15 cellular contexts compared by ENCODE assay signal in genomic region chr19:54662730-54663129, GRCh38. TPM values are rescaled to one million over a fixed set of nuclear protein-coding genes. Genes with fewer than 3 reads are reported as not detected.
DNase-seq lines count a peak whose midpoint lies in the region; ATAC-seq and TF ChIP-seq lines count a peak whose summit lies in the region.
"Had no signal": no experiment of that assay in that cellular context is flagged by ENCODE, and none has a peak within 500 bp of the region (broad histone marks: within the 10 kb centered on the region; RNA-seq: fewer than 3 reads in every experiment).

TSS of gene LILRB4 (plus strand) at chr19:54662985. CDS start at chr19:54663034, 49 bp downstream.

- H3K36me3 Mint-ChIP-seq in IgD-negative memory B cell = no peaks in the 10 kb centered on the region

- H3K4me1 Mint-ChIP-seq in IgD-negative memory B cell = peaks cover 14 to 22% (median 17%) of the 10 kb centered on the region in 3 donors
- H3K4me1 Mint-ChIP-seq: activated CD4-positive, alpha-beta memory T cell treated with anti-CD3 and anti-CD28 coated beads, Interleukin-2, amount 10 ng/mL, durations not matched to agents 7 days and 5 days had no signal

- ATAC-seq in gastrocnemius medialis = no peak
- ATAC-seq in HG03039 (IDR thresholded peaks at IDR 0.05; ENCODE audit: unreplicated experiment) = no peak
- ATAC-seq in GM18907 (IDR thresholded peaks at IDR 0.05; ENCODE audit: unreplicated experiment) = no peak
- no peak for ATAC-seq in foreskin keratinocyte

- peak within 1 kb of the TSS in 3 of 4 donors; percentile 26 to 87 (median 59) for H3K4me3 Mint-ChIP-seq in IgD-negative memory B cell
- H3K4me3 Mint-ChIP-seq: activated CD4-positive, alpha-beta memory T cell treated with anti-CD3 and anti-CD28 coated beads, Interleukin-2, amount 10 ng/mL, durations not matched to agents 7 days and 5 days; activated naive CD4-positive, alpha-beta T cell treated with anti-CD3 and anti-CD28 coated beads for 36 hours had no signal

- DNase-seq in GM12865 (ENCODE audit: low read depth) (peak; percentile 69), head of caudate nucleus (peak in 35 of 42 donors; percentile 5 to 61 (median 33)), gastrocnemius medialis (peak; percentile 17 to 31), NCI-H1092 (lab: John Stamatoyannopoulos, UW) (no peak), foreskin keratinocyte (no peak)
- DNase-seq: activated CD4-positive, alpha-beta memory T cell treated with anti-CD3 and anti-CD28 coated beads, Interleukin-2, amount 10 ng/mL, durations not matched to agents 7 days and 5 days; activated naive CD4-positive, alpha-beta T cell treated with anti-CD3 and anti-CD28 coated beads for 36 hours; Kasumi-1 had no signal

- no peaks in the 10 kb centered on the region for H3K4me1 ChIP-seq in gastrocnemius medialis
- H3K4me1 ChIP-seq in foreskin keratinocyte = no peaks in the 10 kb centered on the region
- H3K4me1 ChIP-seq: HAP-1, psoas muscle had no signal

- in situ Hi-C loops in gastrocnemius medialis (cut with MboI; ENCODE audit: low sequenced_read_pairs in 4 of 4) = no loop called here

- intact Hi-C loops in head of caudate nucleus (cut with DNase I) (no loop called here), gastrocnemius medialis (cut with DNase I; ENCODE audit: low total_unique reads) (no loop called here)

- peaks cover 0 to 2% (median 0%) of the 10 kb centered on the region in 3 donors for H3K9me3 Mint-ChIP-seq in IgD-negative memory B cell
- H3K9me3 Mint-ChIP-seq: activated CD4-positive, alpha-beta memory T cell treated with anti-CD3 and anti-CD28 coated beads, Interleukin-2, amount 10 ng/mL, durations not matched to agents 7 days and 5 days had no signal

- H3K9me3 ChIP-seq in gastrocnemius medialis = no peaks in the 10 kb centered on the region
- H3K9me3 ChIP-seq: HAP-1, psoas muscle had no signal

- no peak within 1 kb of the TSS for H3K27ac ChIP-seq in gastrocnemius medialis
- H3K27ac ChIP-seq in foreskin keratinocyte = no peak within 1 kb of the TSS
- H3K27ac ChIP-seq: C4-2B, epithelial cell of prostate, psoas muscle had no signal

- no peaks in the 10 kb centered on the region for H3K27me3 ChIP-seq in gastrocnemius medialis
- no peaks in the 10 kb centered on the region for H3K27me3 ChIP-seq in foreskin keratinocyte

- H3K27me3 Mint-ChIP-seq in IgD-negative memory B cell = peaks cover 27% of the 10 kb centered on the region

- TF ChIP-seq POLR2A in gastrocnemius medialis (IDR thresholded peaks at IDR 0.05) = no peak

- H3K4me3 ChIP-seq in GM12865 (ENCODE audit: low read depth, low read length) = peak within 1 kb of the TSS; percentile 19
- H3K4me3 ChIP-seq in gastrocnemius medialis = no peak within 1 kb of the TSS
- H3K4me3 ChIP-seq: HAP-1, psoas muscle had no signal

- no peak within 1 kb of the TSS for H3K27ac Mint-ChIP-seq in IgD-negative memory B cell
- H3K27ac Mint-ChIP-seq: activated CD4-positive, alpha-beta memory T cell treated with anti-CD3 and anti-CD28 coated beads, Interleukin-2, amount 10 ng/mL, durations not matched to agents 7 days and 5 days; activated naive CD4-positive, alpha-beta T cell treated with anti-CD3 and anti-CD28 coated beads for 36 hours had no signal

- TF ChIP-seq CTCF in GM12865 (IDR thresholded peaks at IDR 0.05; ENCODE audit: insufficient read depth, low read depth, low read length, missing control alignments) = no peak
- TF ChIP-seq CTCF in gastrocnemius medialis (IDR thresholded peaks at IDR 0.05 in 4 of 5, conservative IDR thresholded peaks at IDR 0.05 in 1 of 5) = no peak
- TF ChIP-seq CTCF in foreskin keratinocyte (conservative IDR thresholded peaks at IDR 0.05) = no peak

- H3K36me3 ChIP-seq in gastrocnemius medialis = no peaks in the 10 kb centered on the region
- H3K36me3 ChIP-seq: HAP-1 had no signal

RNA-seq across cellular contexts. Expression of gene LILRB4, which starts in this region (rescaled TPM):
- polyA plus RNA-seq in IgD-negative memory B cell = 0.93 TPM
- total RNA-seq in gastrocnemius medialis = 1 to 10 TPM in 2 of 4 donors, under 1 TPM in 2; 0.24 to 4.0 (median 1.0) TPM
- total RNA-seq in foreskin keratinocyte = not detected in 2 replicates
- polyA plus RNA-seq in foreskin keratinocyte = not detected in 2 replicates
- total RNA-seq: activated CD4-positive, alpha-beta memory T cell treated with anti-CD3 and anti-CD28 coated beads, Interleukin-2, amount 10 ng/mL, durations not matched to agents 7 days and 5 days; activated naive CD4-positive, alpha-beta T cell treated with anti-CD3 and anti-CD28 coated beads for 36 hours had no signal

Comparison
In these comparisons a context has a peak if more than half of its experiments do, and no peak if none do; other contexts are left out.
1. DNase-seq: peak in GM12865 (single experiment), head of caudate nucleus (35 of 42) and gastrocnemius medialis (2 of 2); none in NCI-H1092 (single experiment) and foreskin keratinocyte (0 of 2).